ENCODE assay signal across 27 cellular contexts in genomic region chr14:41972531-41972930, GRCh38.
"Had no signal": no experiment of that assay in that cellular context is flagged by ENCODE, and none has a peak within 500 bp of the region (broad histone marks: within the 10 kb centered on the region; RNA-seq: fewer than 3 reads in every experiment).

No MANE protein-coding gene starts in this region.

- H3K27ac ChIP-seq: stomach, suprapubic skin, testis, thoracic aorta, thyroid gland, tibial artery, tibial nerve, transverse colon, upper lobe of left lung, upper lobe of right lung, uterus, vagina had no signal

- ATAC-seq: stimulated activated effector memory CD8-positive, alpha-beta T cell treated with anti-CD3 and anti-CD28 coated beads, Interleukin-12 subunit alpha, Interleukin-12 subunit beta, amount 100 ng/mL, for 72 hours; stimulated activated memory B cell treated with anti-CD40 and anti-IgM and Interleukin-4, amounts not matched to agents 10 μg/mL and 1 μg/mL and 100 μg/mL, for 72 hours; stimulated activated naive CD8-positive, alpha-beta T cell treated with anti-CD3 and anti-CD28 coated beads, Interleukin-15, amount 100 ng/mL, for 72 hours; stimulated activated naive CD8-positive, alpha-beta T cell treated with anti-CD3 and anti-CD28 coated beads, Interleukin-15, Interleukin-2, amounts not matched to agents 100 U/mL and 50 U/mL, for 24 hours; upper lobe of right lung had no signal

- H3K4me1 ChIP-seq: stomach, suprapubic skin, testis, thyroid gland, tibial artery, tibial nerve, transverse colon, upper lobe of left lung, upper lobe of right lung, uterus, vagina had no signal

- DNase-seq: stimulated activated CD4-positive, alpha-beta T cell treated with anti-CD3 and anti-CD28 coated beads, Interleukin-2, amount 100 ng/mL, for 48 hours; stimulated activated CD4-positive, alpha-beta T cell treated with anti-CD3 and anti-CD28 coated beads, Interleukin-4, amount 100 ng/mL, for 1 hour; stimulated activated CD4-positive, alpha-beta T cell treated with anti-CD3 and anti-CD28 coated beads, Interleukin-4, amount 100 ng/mL, for 24 hours; stimulated activated CD4-positive, alpha-beta T cell treated with anti-CD3 and anti-CD28 coated beads, Interleukin-4, amount 100 ng/mL, for 4 hours; stimulated activated CD8-positive, alpha-beta memory T cell treated with anti-CD3 and anti-CD28 coated beads, Interleukin-4, amount 100 ng/mL, for 48 hours; stimulated activated naive B cell treated with anti-CD40 and anti-IgM and Interleukin-4, amounts not matched to agents 10 μg/mL and 1 μg/mL and 100 μg/mL, for 72 hours; stimulated activated naive CD4-positive, alpha-beta T cell; stimulated activated naive CD4-positive, alpha-beta T cell treated with Interleukin-2 at 50 U/mL for 16 hours; stimulated activated naive CD8-positive, alpha-beta T cell treated with anti-CD3 and anti-CD28 coated beads, Interleukin-15, amount 100 ng/mL, for 72 hours; stimulated activated naive CD8-positive, alpha-beta T cell treated with anti-CD3 and anti-CD28 coated beads, Interleukin-15, Interleukin-2, amounts not matched to agents 100 U/mL and 50 U/mL, for 24 hours; stomach; substantia nigra; testis; thyroid gland; tibial artery; transverse colon; trophoblast cell; upper lobe of left lung; upper lobe of right lung; uterus had no signal

- H3K4me3 ChIP-seq: stomach, suprapubic skin, testis, thoracic aorta, thyroid gland, tibial artery, tibial nerve, transverse colon, upper lobe of left lung, upper lobe of right lung, uterus, vagina had no signal

- H3K27me3 ChIP-seq: stomach, suprapubic skin, testis, thyroid gland, tibial artery, tibial nerve, transverse colon, upper lobe of left lung, upper lobe of right lung, uterus, vagina had no signal

- FAIRE-seq: urothelium cell line had no signal

- H3K9me3 ChIP-seq: testis, thyroid gland, upper lobe of right lung, uterus had no signal

- H3K36me3 ChIP-seq: stomach, suprapubic skin, thoracic aorta, thyroid gland, tibial artery, transverse colon, upper lobe of left lung, upper lobe of right lung, uterus, vagina had no signal
